In the genomic region with DNA sequence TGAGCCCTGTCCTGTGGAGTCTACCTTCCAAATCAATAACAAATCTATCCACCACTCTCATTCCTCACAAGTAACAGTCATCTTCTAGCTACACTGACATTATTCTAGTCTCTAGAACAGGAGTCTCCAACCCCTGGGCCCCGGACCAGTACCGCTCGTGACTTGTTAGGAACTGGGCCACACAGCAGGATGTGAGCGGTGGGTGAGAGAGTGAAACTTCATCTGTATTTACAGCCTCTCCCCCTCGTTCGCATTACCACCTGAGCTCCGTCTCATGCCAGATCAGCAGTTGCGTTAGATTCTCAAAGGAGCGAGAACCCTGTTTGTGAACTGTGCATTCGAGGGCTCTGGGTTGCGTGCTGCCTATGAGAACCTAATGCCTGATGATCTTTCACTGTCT, we compare ENCODE assay signal across 13 cellular contexts. TPM values are rescaled to one million over a fixed set of nuclear protein-coding genes. Genes with fewer than 3 reads are reported as not detected.
"Had no signal": no experiment of that assay in that cellular context is flagged by ENCODE, and none has a peak within 500 bp of the region (broad histone marks: within the 10 kb centered on the region; RNA-seq: fewer than 3 reads in every experiment).

No MANE protein-coding gene starts in this region.

- H3K36me3 ChIP-seq: gastrocnemius medialis, stomach, thoracic aorta, transverse colon had no signal

- H3K4me3 Mint-ChIP-seq: naive thymus-derived CD4-positive, alpha-beta T cell had no signal

- H3K27me3 ChIP-seq: gastrocnemius medialis, stomach, transverse colon had no signal

- H3K4me3 ChIP-seq: gastrocnemius medialis, stomach, thoracic aorta, transverse colon had no signal

- H3K27me3 Mint-ChIP-seq: naive thymus-derived CD4-positive, alpha-beta T cell had no signal

- H3K4me1 Mint-ChIP-seq: naive thymus-derived CD4-positive, alpha-beta T cell had no signal

- H3K4me1 ChIP-seq: gastrocnemius medialis, stomach, transverse colon had no signal

- H3K9me3 ChIP-seq: gastrocnemius medialis, stomach, thoracic aorta, transverse colon had no signal

- H3K27ac Mint-ChIP-seq: naive thymus-derived CD4-positive, alpha-beta T cell had no signal

- H3K27ac ChIP-seq: gastrocnemius medialis, stomach, thoracic aorta, transverse colon had no signal

- H3K36me3 Mint-ChIP-seq: naive thymus-derived CD4-positive, alpha-beta T cell had no signal

- DNase-seq: effector memory CD4-positive, alpha-beta T cell; gastrocnemius medialis; left colon; mammary epithelial cell; naive thymus-derived CD4-positive, alpha-beta T cell; right cardiac atrium; small intestine; stimulated activated CD4-positive, alpha-beta T cell treated with anti-CD3 and anti-CD28 coated beads, Interleukin-12 subunit alpha, Interleukin-12 subunit beta, amount 100 ng/mL, for 4 hours; stimulated activated naive CD4-positive, alpha-beta T cell; stomach; substantia nigra; transverse colon had no signal

- ATAC-seq: gastrocnemius medialis; left colon; naive thymus-derived CD4-positive, alpha-beta T cell; right cardiac atrium had no signal

RNA-seq across cellular contexts. Expression of gene ROBO2, which starts 31.9 kb away (rescaled TPM):
- total RNA-seq: naive thymus-derived CD4-positive, alpha-beta T cell had no signal
- polyA plus RNA-seq: mammary epithelial cell; naive thymus-derived CD4-positive, alpha-beta T cell had no signal
